8 cellular contexts compared by ENCODE assay signal in the genomic region with DNA sequence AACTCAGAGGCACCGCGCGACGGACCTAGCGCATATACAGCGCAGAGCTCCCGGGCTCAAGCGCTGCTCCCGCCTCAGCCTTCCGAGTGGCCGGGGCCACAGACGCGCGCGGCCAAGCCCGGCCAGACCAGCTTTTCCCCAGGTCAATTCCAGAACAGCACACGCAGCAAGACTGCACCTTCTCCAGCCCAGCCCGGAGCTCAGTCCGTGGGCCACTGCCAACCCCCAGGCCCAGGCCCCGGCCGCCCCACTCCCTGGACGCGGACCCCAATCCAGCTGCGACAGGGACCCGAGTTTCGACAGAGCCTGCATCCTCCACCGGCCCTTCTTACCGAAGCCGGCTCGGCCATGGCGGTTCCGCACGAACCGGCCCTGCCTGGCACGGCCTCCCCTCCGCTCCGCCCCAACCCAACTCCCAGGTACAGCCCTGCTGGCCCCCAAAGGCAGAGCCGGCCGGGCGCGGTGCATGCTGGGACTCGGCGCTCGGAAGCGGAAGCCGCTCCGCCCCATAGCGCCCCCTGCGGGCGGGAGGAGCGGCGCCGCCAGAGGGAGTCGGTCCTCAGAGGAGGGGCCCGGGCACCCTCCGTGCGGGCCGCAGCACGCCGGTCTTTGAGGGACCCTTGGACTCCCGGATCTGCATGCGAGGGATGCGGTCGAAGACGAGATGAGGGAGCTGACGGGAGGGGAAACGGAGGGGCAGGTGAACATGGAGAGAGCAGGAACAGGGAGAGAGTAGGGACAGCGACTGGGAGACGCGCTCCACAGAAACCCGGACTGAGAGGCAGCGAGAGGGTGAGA. TPM values are rescaled to one million over a fixed set of nuclear protein-coding genes. Genes with fewer than 3 reads are reported as not detected.
A peak's percentile ranks its signal among the peaks of the same experiment; 100 is the strongest.
DNase-seq lines count a peak whose midpoint lies in the region; ATAC-seq, FAIRE-seq and TF ChIP-seq lines count a peak whose summit lies in the region.

A gene with protein sequence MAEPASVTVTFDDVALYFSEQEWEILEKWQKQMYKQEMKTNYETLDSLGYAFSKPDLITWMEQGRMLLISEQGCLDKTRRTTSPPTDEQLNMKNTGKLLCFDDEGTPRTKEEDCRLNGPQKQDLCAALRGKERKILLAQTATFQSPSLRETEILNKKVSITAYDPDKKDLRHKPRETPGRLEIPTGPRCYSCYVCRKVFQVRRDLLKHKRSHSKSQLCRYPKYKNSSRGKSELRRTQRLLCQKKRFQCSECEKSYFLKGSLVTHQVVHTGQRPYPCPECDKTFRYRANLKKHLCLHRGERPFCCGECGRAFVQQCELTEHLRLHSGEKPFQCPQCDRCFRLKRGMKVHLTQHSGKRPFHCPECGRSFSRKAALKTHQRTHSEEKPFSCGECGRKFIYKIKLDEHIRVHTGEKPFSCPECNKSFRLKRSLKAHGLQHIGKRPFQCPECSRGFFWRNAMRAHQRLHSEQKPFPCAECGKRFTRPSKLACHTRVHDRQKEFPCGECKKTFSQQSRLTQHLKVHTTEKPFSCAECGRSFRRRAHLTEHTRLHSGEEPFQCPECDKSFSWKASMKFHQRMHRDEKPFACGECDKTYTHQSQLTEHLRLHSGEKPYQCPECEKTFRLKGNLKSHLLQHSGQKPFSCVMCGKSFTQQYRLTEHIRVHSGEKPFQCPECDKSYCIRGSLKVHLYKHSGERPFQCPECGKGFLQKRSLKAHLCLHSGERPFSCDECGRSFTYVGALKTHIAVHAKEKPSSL (minus strand): TSS at position 461 of the 798 bp plus-strand sequence. CDS start 111 bp downstream, at position 350.

- peaks cover 21% of the 10 kb centered on the region for H3K36me3 Mint-ChIP-seq in activated B cell treated with CpG ODN at 0.5 μM for 24 hours (ENCODE audit: low read depth)

- H3K4me3 ChIP-seq in AG09309 (ENCODE audit: control insufficient read depth, low read depth, low read length) (peak within 1 kb of the TSS; percentile 85), keratinocyte (ENCODE audit: control insufficient read depth in 2 of 3, extremely low read depth in 1 of 3, insufficient read depth in 2 of 3, low read depth in 1 of 3, low read length in 3 of 3) (peak within 1 kb of the TSS; percentile 93 to 99 (median 99))

- peaks cover 29% of the 10 kb centered on the region for H3K79me2 ChIP-seq in keratinocyte (ENCODE audit: control insufficient read depth, insufficient read depth, low read length)

- H3K9me1 ChIP-seq in keratinocyte (ENCODE audit: control insufficient read depth, extremely low read depth, insufficient read depth, low read length) = no peaks in the 10 kb centered on the region

- TF ChIP-seq CTCF in AG09309 (IDR thresholded peaks at IDR 0.05; ENCODE audit: control insufficient read depth, insufficient read depth, low read depth, low read length, missing control alignments) = peak; percentile 80
- peak; percentile 31 for TF ChIP-seq CTCF in activated B cell treated with CpG ODN at 0.5 μM for 24 hours (IDR thresholded peaks at IDR 0.05)
- TF ChIP-seq CTCF in keratinocyte (optimal IDR thresholded peaks at IDR 0.05 in 1 of 3, IDR thresholded peaks at IDR 0.05 in 1 of 3, conservative IDR thresholded peaks at IDR 0.05 in 1 of 3; ENCODE audit: extremely low read depth in 1 of 3, insufficient read depth in 2 of 3, low read length in 3 of 3) = peak; percentile 67 to 94 (median 86)

- H3K4me1 ChIP-seq in keratinocyte (ENCODE audit: control insufficient read depth, extremely low read depth, insufficient read depth, low read length) = peaks cover 14% of the 10 kb centered on the region

- no peak for FAIRE-seq in keratinocyte (lab: Jason Lieb, UNC)

- H3K27ac ChIP-seq in caudate nucleus (ENCODE audit: low read depth, low read length) = peak within 1 kb of the TSS; percentile 92
- peak within 1 kb of the TSS; percentile 97 for H3K27ac ChIP-seq in keratinocyte (ENCODE audit: control insufficient read depth, insufficient read depth, low read length)

- peaks cover 5% of the 10 kb centered on the region for H3K9me3 Mint-ChIP-seq in activated B cell treated with CpG ODN at 0.5 μM for 24 hours

- no peaks in the 10 kb centered on the region for H3K27me3 Mint-ChIP-seq in activated B cell treated with CpG ODN at 0.5 μM for 24 hours

- H2AFZ ChIP-seq in keratinocyte (ENCODE audit: control insufficient read depth, low read length) = peak within 1 kb of the TSS; percentile 95

- no peaks in the 10 kb centered on the region for H3K27me3 ChIP-seq in keratinocyte (ENCODE audit: control insufficient read depth, extremely low read depth, insufficient read depth, low read length)

- H4K20me1 ChIP-seq in keratinocyte (ENCODE audit: control insufficient read depth, extremely low read depth, insufficient read depth, low read length) = no peaks in the 10 kb centered on the region

- DNase-seq in AG09309 (ENCODE audit: low read depth) (peak; percentile 52), NCI-H2196 treated with DMSO at 0.1 percent for 48 hours (lab: John Stamatoyannopoulos, UW; ENCODE audit: unreplicated experiment) (peak; percentile 81), activated B cell treated with CpG ODN at 0.5 μM for 24 hours (peak; percentile 98), caudate nucleus (lab: John Stamatoyannopoulos, UW) (peak in 60 of 61 donors; percentile 18 to 95 (median 84)), keratinocyte (ENCODE audit: low read depth, low spot score) (no peak)
- DNase-seq in stimulated activated CD4-positive, alpha-beta T cell treated with anti-CD3 and anti-CD28 coated beads, Interleukin-15, amount 100 ng/mL, for 1 hour (ENCODE audit: low read depth in 1 of 2, low spot score in 1 of 2) = peak; percentile 91 to 95

- CTCF ChIA-PET in activated B cell treated with CpG ODN at 0.5 μM for 24 hours (lab: Charles Lee) = interaction anchor here (0.6 to 2.7 kb wide), 8 partner anchors 18 to 159 kb away, joined by 3 to 27 read pairs (median 4); partner anchors contain the start of genes ZNF282 and ZNF398

- peak within 1 kb of the TSS; percentile 94 for H3K4me2 ChIP-seq in keratinocyte (ENCODE audit: control insufficient read depth, extremely low read depth, insufficient read depth, low read depth, low read length)

- POLR2A ChIA-PET in activated B cell treated with CpG ODN at 0.5 μM for 24 hours (lab: Charles Lee) = interaction anchor here (0.6 to 2.9 kb wide), 15 partner anchors 9 to 498 kb away, joined by 3 to 66 read pairs (median 6); partner anchors contain the start of genes PDIA4, ZNF282, ZNF398 and ZNF777

- ATAC-seq in GM18909 (IDR thresholded peaks at IDR 0.05; ENCODE audit: poor library complexity, unreplicated experiment) = peak; percentile 88
- ATAC-seq in HG03159 (IDR thresholded peaks at IDR 0.05; ENCODE audit: unreplicated experiment) = peak; percentile 77
- ATAC-seq in activated B cell treated with CpG ODN at 0.5 μM for 24 hours (ENCODE audit: low read depth) = peak; percentile 82

- intact Hi-C loops in activated B cell treated with CpG ODN at 0.5 μM for 24 hours (cut with micrococcal nuclease) = loop anchor here (1.0 to 10.0 kb wide), 12 partner anchors 21 to 589 kb away; partner anchors contain the start of genes PDIA4, ZNF212, ZNF398 and ZNF746

- peak within 1 kb of the TSS; percentile 98 for H3K4me3 Mint-ChIP-seq in activated B cell treated with CpG ODN at 0.5 μM for 24 hours

- peaks cover 21% of the 10 kb centered on the region for H3K4me1 Mint-ChIP-seq in activated B cell treated with CpG ODN at 0.5 μM for 24 hours

- H3K36me3 ChIP-seq in keratinocyte (ENCODE audit: control insufficient read depth in 2 of 2, extremely low read depth in 1 of 2, insufficient read depth in 2 of 2, low read length in 2 of 2) = peaks cover 7 to 8% of the 10 kb centered on the region in 2 experiments

- dilution Hi-C loops in keratinocyte (cut with MboI; ENCODE audit: extremely low pct_ligation_motif_present, low sequenced_read_pairs) = no loop called here

- H3K9me3 ChIP-seq in keratinocyte (ENCODE audit: control insufficient read depth, low read depth, low read length) = peaks cover 5% of the 10 kb centered on the region

- peak within 1 kb of the TSS; percentile 98 for H3K27ac Mint-ChIP-seq in activated B cell treated with CpG ODN at 0.5 μM for 24 hours

- H3K9ac ChIP-seq in keratinocyte (ENCODE audit: control insufficient read depth, extremely low read depth, insufficient read depth, low read length) = peak within 1 kb of the TSS; percentile 97

RNA-seq across cellular contexts. Expression of the gene that starts here (rescaled TPM):
- total RNA-seq in activated B cell treated with CpG ODN at 0.5 μM for 24 hours = 1.4 and 1.9 TPM in 2 replicates
- polyA plus RNA-seq in keratinocyte = 1.5 to 2.3 TPM (median 1.8 TPM) in 3 replicates
- polyA plus RNA-seq in keratinocyte (2011; ENCODE audit: low read depth) = 4.7 TPM
- polyA plus RNA-seq in keratinocyte (2011; cell fraction: cytosol; rRNA removed) = 1.5 and 2.0 TPM in 2 replicates
- polyA plus RNA-seq in keratinocyte (2011; cell fraction: nucleus; rRNA removed) = 2.5 and 3.2 TPM in 2 replicates
- 2.2 and 2.9 TPM in 2 replicates for polyA plus RNA-seq in keratinocyte (2012; ENCODE audit: low replicate concordance)
- 2.1 to 4.3 TPM (median 2.2 TPM) in 3 replicates for polyA minus RNA-seq in keratinocyte
- polyA minus RNA-seq in keratinocyte (2011; cell fraction: cytosol; rRNA and poly(A)+ RNA removed) = 2.1 TPM
- polyA minus RNA-seq in keratinocyte (2011; cell fraction: nucleus; rRNA and poly(A)+ RNA removed) = 2.1 and 4.0 TPM in 2 replicates

Comparison
In these comparisons a context has a peak if more than half of its experiments do, and no peak if none do; other contexts are left out.
1. CTCF ChIP-seq: peak in every context shown above with its lines; median percentile 86 in keratinocyte; 80 in AG09309; 31 in activated B cell treated with CpG ODN at 0.5 μM for 24 hours.